Comparison of ENCODE assay signal across 8 cellular contexts in the genomic region with DNA sequence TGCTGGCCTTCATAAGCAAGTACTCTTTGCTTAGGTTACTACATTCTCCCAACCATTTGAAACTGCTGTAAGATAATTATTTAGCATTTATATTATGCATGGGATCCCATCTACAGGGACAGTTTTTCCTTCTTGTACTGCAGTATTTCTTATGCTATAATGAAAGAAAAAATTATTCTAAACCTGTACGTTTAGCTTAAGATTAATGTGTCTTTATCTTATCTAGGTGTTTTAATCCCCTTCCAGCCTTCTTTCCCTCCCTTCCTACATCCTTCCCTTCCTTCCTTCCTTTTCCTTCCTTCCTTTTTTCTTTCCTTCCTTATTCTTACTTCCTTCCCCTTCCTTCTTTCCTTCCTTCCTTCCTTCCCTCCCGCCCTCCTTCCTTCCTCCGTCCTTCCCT.
"Had no signal": no experiment of that assay in that cellular context is flagged by ENCODE, and none has a peak within 500 bp of the region (broad histone marks: within the 10 kb centered on the region; RNA-seq: fewer than 3 reads in every experiment).

No MANE protein-coding gene starts in this region.

- DNase-seq: GDM1, GF-D8 had no signal

- ATAC-seq: GM12878 had no signal

- H3K4me3 ChIP-seq: GM12878 had no signal

- FAIRE-seq: G401.6, GM12878, GM12891, GM12892, GM18507, GM19239 had no signal
